11 cellular contexts compared by ENCODE assay signal in the genomic region with DNA sequence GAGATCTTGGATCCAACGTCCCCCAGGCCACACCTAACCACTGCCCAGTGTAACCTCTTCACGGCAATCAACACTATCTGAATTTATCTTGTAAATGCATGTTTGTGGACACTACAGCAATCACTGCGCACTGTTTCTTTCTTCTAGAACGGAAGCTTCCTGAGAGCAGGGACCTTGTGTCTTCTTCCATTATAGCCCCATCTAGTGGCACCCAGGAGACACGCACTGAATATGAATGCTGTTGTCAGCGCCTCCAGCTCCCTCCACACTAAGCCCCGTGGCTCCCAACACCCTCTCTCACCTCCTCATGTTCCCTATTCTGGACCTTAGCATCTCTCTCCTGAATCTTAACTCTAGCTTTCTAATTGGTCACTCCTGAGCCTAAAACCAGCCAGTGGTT.
A peak's percentile ranks its signal among the peaks of the same experiment; 100 is the strongest.
DNase-seq lines count a peak whose midpoint lies in the region; ATAC-seq, FAIRE-seq and TF ChIP-seq lines count a peak whose summit lies in the region.
"Had no signal": no experiment of that assay in that cellular context is flagged by ENCODE, and none has a peak within 500 bp of the region (broad histone marks: within the 10 kb centered on the region; RNA-seq: fewer than 3 reads in every experiment).

No MANE protein-coding gene starts in this region.

- H3K9me3 ChIP-seq in H1 (ENCODE audit: insufficient read depth in 2 of 2, low read depth in 1 of 2, low read length in 1 of 2) (no peaks in the 10 kb centered on the region), body of pancreas (no peaks in the 10 kb centered on the region)
- H3K9me3 ChIP-seq: testis had no signal

- H3K36me3 Mint-ChIP-seq in progenitor cell of endocrine pancreas (ENCODE audit: insufficient read depth): peaks cover 15% of the 10 kb centered on the region

- H4K5ac ChIP-seq in H1 (ENCODE audit: insufficient read length, low read depth, low read length): no peak overlapping the region

- no peak overlapping the region for H2BK15ac ChIP-seq in H1 (ENCODE audit: low read length)

- no peak overlapping the region for H2BK12ac ChIP-seq in H1 (ENCODE audit: low read depth, low read length)

- H4K8ac ChIP-seq in H1 (ENCODE audit: extremely low read depth, insufficient read depth, low read length): no peak overlapping the region; the same call in 1 of the 2 replicates

- peaks cover 8% of the 10 kb centered on the region for H3K4me1 Mint-ChIP-seq in progenitor cell of endocrine pancreas (ENCODE audit: low read depth)

- H2BK20ac ChIP-seq in H1 (ENCODE audit: low read length): no peak overlapping the region

- peak; percentile 19 for DNase-seq in NCI-H82 (lab: John Stamatoyannopoulos, UW)
- DNase-seq in NCI-H82 treated with DMSO at 0.1 percent for 48 hours (lab: John Stamatoyannopoulos, UW; ENCODE audit: unreplicated experiment): no peak
- DNase-seq in NAMALWA (ENCODE audit: low spot score): peak; percentile 49
- no peak for DNase-seq in H1 (ENCODE audit: low read depth in 1 of 2, low spot score in 2 of 2)
- no peak for DNase-seq in progenitor cell of endocrine pancreas (ENCODE audit: low spot score, unreplicated experiment)
- no peak for DNase-seq in AG20443 (ENCODE audit: low spot score)
- no peak for DNase-seq in body of pancreas
- DNase-seq in GDM1 (lab: John Stamatoyannopoulos, UW): no peak
- DNase-seq: NCI-H1930, testis had no signal

- H3K27me3 ChIP-seq in H1 (replicated peaks in 1 of 4; ENCODE audit: control insufficient read depth in 3 of 4, extremely low read depth in 1 of 4, insufficient read depth in 3 of 4, low read length in 3 of 4) (no peaks in the 10 kb centered on the region), body of pancreas (no peaks in the 10 kb centered on the region)
- H3K27me3 ChIP-seq: testis had no signal

- TF ChIP-seq POLR2A in H1 (IDR thresholded peaks at IDR 0.05; ENCODE audit: control extremely low read depth in 1 of 2, low read depth in 2 of 2, low read length in 2 of 2): peak in 1 of 2 experiments; percentile 10; a peak in 1 of 3 replicates
- no peak for TF ChIP-seq POLR2A in body of pancreas (IDR thresholded peaks at IDR 0.05)

- H3K79me1 ChIP-seq in H1 (ENCODE audit: low read depth, low read length): no peaks in the 10 kb centered on the region

- CTCF ChIA-PET in H1 (lab: Charles Lee; ENCODE audit: partially characterized antibody): interaction anchor here (0.6 to 7.1 kb wide), 52 partner anchors 8 to 439 kb away, joined by 3 to 81 read pairs (median 4); a partner anchor contains a TSS

- ATAC-seq in body of pancreas: no peak

- H3K56ac ChIP-seq in H1 (replicated peaks; ENCODE audit: insufficient read length, low read depth, low read length): no peak overlapping the region

- no peak overlapping the region for H3K27ac ChIP-seq in H1 (ENCODE audit: low read depth, low read length)
- H3K27ac ChIP-seq in body of pancreas: no peak overlapping the region
- H3K27ac ChIP-seq: epithelial cell of prostate, testis had no signal

- H3K4me3 ChIP-seq in H1 (ENCODE audit: extremely low read depth in 1 of 4, insufficient read depth in 2 of 4, low read depth in 3 of 4, low read length in 4 of 4): no peak overlapping the region
- no peak overlapping the region for H3K4me3 ChIP-seq in body of pancreas
- H3K4me3 ChIP-seq: testis had no signal

- no peak overlapping the region for H3K4me3 Mint-ChIP-seq in progenitor cell of endocrine pancreas (ENCODE audit: low read depth)

- WGBS in H1 (ENCODE audit: extremely low coverage in 1 of 2, insufficient coverage in 1 of 2, insufficient read length in 1 of 2, insufficient replicate concordance in 2 of 2, low coverage in 1 of 2, low lambda C conversion rate in 2 of 2, missing lambda C conversion rate in 1 of 2), 2 experiments: 79% methylated on average over 7 of the region's 7 CpGs; no CpG with 5 or more reads in 1 of the 2 experiments
- WGBS in body of pancreas, 2 donors: 91 to 93% methylated on average over 7 of the region's 7 CpGs

- no peaks in the 10 kb centered on the region for H3K79me2 ChIP-seq in H1 (ENCODE audit: control insufficient read depth in 1 of 2, insufficient read depth in 2 of 2, low read length in 2 of 2)

- no peak overlapping the region for H3K23ac ChIP-seq in H1 (ENCODE audit: insufficient read length)

- peak; percentile 87 for FAIRE-seq in H1 (lab: Jason Lieb, UNC)

- no peak overlapping the region for H3K18ac ChIP-seq in H1 (ENCODE audit: extremely low read depth, low read length)

- no peak overlapping the region for H3K9ac ChIP-seq in H1 (replicated peaks in 1 of 4; ENCODE audit: extremely low read depth in 1 of 4, low read depth in 3 of 4, low read length in 3 of 4)

- no peak overlapping the region for H2AFZ ChIP-seq in H1 (ENCODE audit: low read length)

- no peak overlapping the region for H2BK5ac ChIP-seq in H1 (ENCODE audit: low read depth, low read length)

- no peak overlapping the region for H3K14ac ChIP-seq in H1 (ENCODE audit: insufficient read length)

- no peaks in the 10 kb centered on the region for H3K9me3 Mint-ChIP-seq in progenitor cell of endocrine pancreas (ENCODE audit: low read depth)

- no peaks in the 10 kb centered on the region for H3K27me3 Mint-ChIP-seq in progenitor cell of endocrine pancreas

- no peak overlapping the region for H3K4ac ChIP-seq in H1 (replicated peaks; ENCODE audit: insufficient read length, low read depth, low read length)

- intact Hi-C loops in body of pancreas (cut with DNase I): no loop called here

- H2AK5ac ChIP-seq in H1 (ENCODE audit: low read depth, low read length): no peak overlapping the region

- peaks cover 0 to 10% (median 1%) of the 10 kb centered on the region in 4 experiments; a peak in 5 of 8 replicates for H3K36me3 ChIP-seq in H1 (ENCODE audit: control insufficient read depth in 2 of 4, insufficient read depth in 4 of 4, low read length in 3 of 4)
- H3K36me3 ChIP-seq in body of pancreas (replicated peaks in 1 of 2; ENCODE audit: insufficient read depth in 1 of 2, low read depth in 2 of 2): no peaks in the 10 kb centered on the region

- no peaks in the 10 kb centered on the region for H3K23me2 ChIP-seq in H1 (ENCODE audit: low read depth, low read length)

- POLR2A ChIA-PET in H1 (lab: Charles Lee; ENCODE audit: partially characterized antibody): interaction anchor here (0.6 to 1.0 kb wide), 3 partner anchors 440 to 470 kb away, joined by 3 to 4 read pairs (median 3); a partner anchor contains a TSS

- TF ChIP-seq CTCF in H1 (IDR thresholded peaks at IDR 0.05; ENCODE audit: control extremely low read depth in 1 of 3, insufficient read depth in 1 of 3, low read depth in 1 of 3, low read length in 3 of 3) (peak; percentile 64 to 89 (median 73)), progenitor cell of endocrine pancreas (IDR thresholded peaks at IDR 0.05; ENCODE audit: unreplicated experiment) (peak; percentile 55), body of pancreas (IDR thresholded peaks at IDR 0.05) (peak in 3 of 7 experiments; percentile 14 to 26 (median 16))

- H3K27ac Mint-ChIP-seq in progenitor cell of endocrine pancreas: no peak overlapping the region

- H4K91ac ChIP-seq in H1 (replicated peaks; ENCODE audit: insufficient read length, low read length): no peak overlapping the region

- H2BK120ac ChIP-seq in H1 (replicated peaks; ENCODE audit: low read depth, low read length): no peak overlapping the region

- H3K4me1 ChIP-seq in H1 (replicated peaks in 1 of 4; ENCODE audit: control insufficient read depth in 3 of 4, insufficient read depth in 4 of 4, low read length in 3 of 4): peaks cover 0 to 5% (median 2%) of the 10 kb centered on the region in 4 experiments; a peak in 5 of 7 replicates
- H3K4me1 ChIP-seq in body of pancreas: no peaks in the 10 kb centered on the region
- H3K4me1 ChIP-seq: testis had no signal

- no peak overlapping the region for H3K4me2 ChIP-seq in H1 (ENCODE audit: insufficient read depth in 1 of 2, low read depth in 2 of 2, low read length in 2 of 2)

- no peak for TF ChIP-seq EP300 in H1 (IDR thresholded peaks at IDR 0.05; ENCODE audit: borderline replicate concordance in 1 of 2, low read depth in 2 of 2, low read length in 2 of 2)

- TF ChIP-seq RAD21 in H1 (IDR thresholded peaks at IDR 0.05 in 1 of 2, conservative IDR thresholded peaks at IDR 0.05 in 1 of 2; ENCODE audit: low read depth in 2 of 2, low read length in 2 of 2): peak; percentile 69 to 70

- peaks cover 0 to 2% of the 10 kb centered on the region in 2 experiments for H4K20me1 ChIP-seq in H1 (replicated peaks in 1 of 2; ENCODE audit: control insufficient read depth in 1 of 2, insufficient read depth in 2 of 2, low read length in 2 of 2)

TF ChIP-seq in H1, 55 proteins besides CTCF, POLR2A, EP300 and RAD21:
- TF ChIP-seq, protein P1, sequence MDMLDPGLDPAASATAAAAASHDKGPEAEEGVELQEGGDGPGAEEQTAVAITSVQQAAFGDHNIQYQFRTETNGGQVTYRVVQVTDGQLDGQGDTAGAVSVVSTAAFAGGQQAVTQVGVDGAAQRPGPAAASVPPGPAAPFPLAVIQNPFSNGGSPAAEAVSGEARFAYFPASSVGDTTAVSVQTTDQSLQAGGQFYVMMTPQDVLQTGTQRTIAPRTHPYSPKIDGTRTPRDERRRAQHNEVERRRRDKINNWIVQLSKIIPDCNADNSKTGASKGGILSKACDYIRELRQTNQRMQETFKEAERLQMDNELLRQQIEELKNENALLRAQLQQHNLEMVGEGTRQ (IDR thresholded peaks at IDR 0.05; ENCODE audit: low read length): peak; percentile 84
- TF ChIP-seq RXRA (IDR thresholded peaks at IDR 0.05; ENCODE audit: insufficient read depth, low read depth, low read length) (no peak), EGR1 (IDR thresholded peaks at IDR 0.05; ENCODE audit: borderline replicate concordance, low read depth, low read length) (no peak), GTF2F1 (IDR thresholded peaks at IDR 0.05; ENCODE audit: borderline replicate concordance, low read depth, low read length) (no peak), POLR2AphosphoS5 (IDR thresholded peaks at IDR 0.05; ENCODE audit: low read depth, low read length) (0 out of 2 replicates have a peak, but pooled peaks have one; percentile 29), TCF12 (IDR thresholded peaks at IDR 0.05; ENCODE audit: low read depth, low read length) (no peak)

Comparison
In these comparisons a context has a peak if more than half of its experiments do, and no peak if none do; other contexts are left out.
1. DNase-seq: peak in NCI-H82 (single experiment) and NAMALWA (single experiment); none in NCI-H82 treated with DMSO at 0.1 percent for 48 hours (single experiment), H1 (0 of 2), progenitor cell of endocrine pancreas (single experiment), AG20443 (single experiment), body of pancreas (0 of 4) and GDM1 (single experiment).